Comparison of ENCODE assay signal across 1 cellular context in the genomic region with DNA sequence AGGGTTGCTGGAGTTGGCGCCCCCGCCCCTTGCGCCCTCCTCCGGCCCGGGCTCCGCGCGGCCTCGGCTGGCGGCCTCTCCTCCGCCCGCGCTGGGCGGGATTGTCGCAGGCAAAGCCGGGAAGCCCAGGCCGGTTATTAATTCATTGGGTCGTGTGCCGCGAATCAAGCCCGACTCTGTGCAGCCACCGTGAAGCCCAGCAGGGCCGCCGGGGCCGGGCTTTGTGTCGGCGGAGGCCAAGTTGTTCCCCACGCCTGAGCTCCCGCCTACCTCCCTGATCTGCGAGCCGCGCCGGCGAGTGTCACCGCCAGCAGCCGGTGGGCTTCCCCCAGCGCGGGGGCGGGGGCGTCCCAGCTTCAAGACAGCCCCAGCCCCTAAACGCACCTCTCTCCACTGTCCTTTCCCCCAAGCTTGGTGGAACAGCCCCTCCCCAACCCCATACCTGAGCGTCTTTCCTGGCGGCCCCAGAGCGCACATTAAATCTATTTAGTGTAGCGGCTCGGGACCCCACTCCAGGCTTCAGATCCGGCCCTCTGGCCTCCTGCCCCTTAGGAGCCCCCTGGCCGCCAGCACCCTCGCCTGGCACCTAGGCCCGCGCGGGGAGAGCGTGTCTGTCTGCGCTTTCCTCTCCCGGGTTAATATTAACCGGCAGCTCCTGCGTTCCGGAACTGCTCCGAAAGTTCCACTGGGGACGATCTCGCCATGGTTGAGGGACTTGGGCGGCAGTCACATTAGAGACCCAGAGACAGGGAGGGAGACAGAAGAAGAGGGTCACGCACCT.
TF ChIP-seq lines count a peak whose summit lies in the region.

No MANE protein-coding gene starts in this region.

TF ChIP-seq in HepG2, 621 proteins besides CTCF, POLR2A, EP300 and RAD21 (continued from another document and continues in another):
- TF ChIP-seq, protein P1, sequence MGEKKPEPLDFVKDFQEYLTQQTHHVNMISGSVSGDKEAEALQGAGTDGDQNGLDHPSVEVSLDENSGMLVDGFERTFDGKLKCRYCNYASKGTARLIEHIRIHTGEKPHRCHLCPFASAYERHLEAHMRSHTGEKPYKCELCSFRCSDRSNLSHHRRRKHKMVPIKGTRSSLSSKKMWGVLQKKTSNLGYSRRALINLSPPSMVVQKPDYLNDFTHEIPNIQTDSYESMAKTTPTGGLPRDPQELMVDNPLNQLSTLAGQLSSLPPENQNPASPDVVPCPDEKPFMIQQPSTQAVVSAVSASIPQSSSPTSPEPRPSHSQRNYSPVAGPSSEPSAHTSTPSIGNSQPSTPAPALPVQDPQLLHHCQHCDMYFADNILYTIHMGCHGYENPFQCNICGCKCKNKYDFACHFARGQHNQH (CRISPR knock-in tag; IDR thresholded peaks at IDR 0.05): peak; percentile 56; the same call in 1 of the 2 replicates
- no peak for TF ChIP-seq NONO (IDR thresholded peaks at IDR 0.05)
- peak; percentile 63; the same call in 1 of the 2 replicates for TF ChIP-seq NONO (CRISPR knock-in tag; conservative IDR thresholded peaks at IDR 0.05)
- TF ChIP-seq, protein P2, sequence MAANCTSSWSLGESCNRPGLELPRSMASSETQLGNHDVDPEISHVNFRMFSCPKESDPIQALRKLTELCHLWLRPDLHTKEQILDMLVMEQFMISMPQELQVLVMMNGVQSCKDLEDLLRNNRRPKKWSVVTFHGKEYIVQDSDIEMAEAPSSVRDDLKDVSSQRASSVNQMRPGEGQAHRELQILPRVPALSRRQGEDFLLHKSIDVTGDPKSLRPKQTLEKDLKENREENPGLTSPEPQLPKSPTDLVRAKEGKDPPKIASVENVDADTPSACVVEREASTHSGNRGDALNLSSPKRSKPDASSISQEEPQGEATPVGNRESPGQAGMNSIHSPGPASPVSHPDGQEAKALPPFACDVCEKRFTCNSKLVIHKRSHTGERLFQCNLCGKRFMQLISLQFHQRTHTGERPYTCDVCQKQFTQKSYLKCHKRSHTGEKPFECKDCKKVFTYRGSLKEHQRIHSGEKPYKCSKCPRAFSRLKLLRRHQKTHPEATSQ (CRISPR knock-in tag; IDR thresholded peaks at IDR 0.05; ENCODE audit: borderline replicate concordance): no peak
- peak; percentile 69 for TF ChIP-seq MED1 (CRISPR knock-in tag; IDR thresholded peaks at IDR 0.05)
- TF ChIP-seq PHF20 (CRISPR knock-in tag; IDR thresholded peaks at IDR 0.05): peak; percentile 37; the same call in 1 of the 2 replicates
- TF ChIP-seq, protein P3, sequence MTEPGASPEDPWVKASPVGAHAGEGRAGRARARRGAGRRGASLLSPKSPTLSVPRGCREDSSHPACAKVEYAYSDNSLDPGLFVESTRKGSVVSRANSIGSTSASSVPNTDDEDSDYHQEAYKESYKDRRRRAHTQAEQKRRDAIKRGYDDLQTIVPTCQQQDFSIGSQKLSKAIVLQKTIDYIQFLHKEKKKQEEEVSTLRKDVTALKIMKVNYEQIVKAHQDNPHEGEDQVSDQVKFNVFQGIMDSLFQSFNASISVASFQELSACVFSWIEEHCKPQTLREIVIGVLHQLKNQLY (CRISPR knock-in tag; IDR thresholded peaks at IDR 0.05): 0 out of 2 replicates have a peak, but pooled peaks have one; percentile 27
- no peak for TF ChIP-seq TCF12 (IDR thresholded peaks at IDR 0.05)
- TF ChIP-seq TCF12 (CRISPR knock-in tag; IDR thresholded peaks at IDR 0.05): no peak
- TF ChIP-seq NBN (conservative IDR thresholded peaks at IDR 0.05): no peak
- TF ChIP-seq THAP8 (CRISPR knock-in tag; IDR thresholded peaks at IDR 0.05; ENCODE audit: borderline replicate concordance): no peak
- no peak; the same call in 1 of the 2 replicates for TF ChIP-seq FOXK1 (CRISPR knock-in tag; IDR thresholded peaks at IDR 0.05; ENCODE audit: borderline replicate concordance, low read depth)
- no peak for TF ChIP-seq KLF16 (CRISPR knock-in tag; IDR thresholded peaks at IDR 0.05)
- peak; percentile 40; the same call in 1 of the 2 replicates for TF ChIP-seq POGK (CRISPR knock-in tag; conservative IDR thresholded peaks at IDR 0.05)
- TF ChIP-seq ZNF737 (CRISPR knock-in tag; IDR thresholded peaks at IDR 0.05; ENCODE audit: borderline replicate concordance): no peak
- TF ChIP-seq SCMH1 (CRISPR knock-in tag; IDR thresholded peaks at IDR 0.05; ENCODE audit: borderline replicate concordance): no peak
- TF ChIP-seq ZNF878 (CRISPR knock-in tag; IDR thresholded peaks at IDR 0.05): no peak
- TF ChIP-seq, protein P4, sequence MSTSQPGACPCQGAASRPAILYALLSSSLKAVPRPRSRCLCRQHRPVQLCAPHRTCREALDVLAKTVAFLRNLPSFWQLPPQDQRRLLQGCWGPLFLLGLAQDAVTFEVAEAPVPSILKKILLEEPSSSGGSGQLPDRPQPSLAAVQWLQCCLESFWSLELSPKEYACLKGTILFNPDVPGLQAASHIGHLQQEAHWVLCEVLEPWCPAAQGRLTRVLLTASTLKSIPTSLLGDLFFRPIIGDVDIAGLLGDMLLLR (CRISPR knock-in tag; IDR thresholded peaks at IDR 0.05): no peak
- TF ChIP-seq NFE2L2 (IDR thresholded peaks at IDR 0.05; ENCODE audit: low read length): no peak
- TF ChIP-seq, protein P5, sequence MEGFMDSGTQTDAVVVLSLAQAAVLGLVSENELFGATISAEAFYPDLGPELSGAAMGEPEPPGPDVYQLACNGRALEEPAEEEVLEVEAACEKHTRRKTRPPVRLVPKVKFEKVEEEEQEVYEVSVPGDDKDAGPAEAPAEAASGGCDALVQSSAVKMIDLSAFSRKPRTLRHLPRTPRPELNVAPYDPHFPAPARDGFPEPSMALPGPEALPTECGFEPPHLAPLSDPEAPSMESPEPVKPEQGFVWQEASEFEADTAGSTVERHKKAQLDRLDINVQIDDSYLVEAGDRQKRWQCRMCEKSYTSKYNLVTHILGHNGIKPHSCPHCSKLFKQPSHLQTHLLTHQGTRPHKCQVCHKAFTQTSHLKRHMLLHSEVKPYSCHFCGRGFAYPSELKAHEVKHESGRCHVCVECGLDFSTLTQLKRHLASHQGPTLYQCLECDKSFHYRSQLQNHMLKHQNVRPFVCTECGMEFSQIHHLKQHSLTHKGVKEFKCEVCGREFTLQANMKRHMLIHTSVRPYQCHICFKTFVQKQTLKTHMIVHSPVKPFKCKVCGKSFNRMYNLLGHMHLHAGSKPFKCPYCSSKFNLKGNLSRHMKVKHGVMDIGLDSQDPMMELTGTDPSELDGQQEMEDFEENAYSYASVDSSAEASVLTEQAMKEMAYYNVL (CRISPR knock-in tag; IDR thresholded peaks at IDR 0.05; ENCODE audit: borderline replicate concordance): peak; percentile 52; the same call in 1 of the 2 replicates
- TF ChIP-seq NR2F1 (CRISPR knock-in tag; IDR thresholded peaks at IDR 0.05): no peak
- TF ChIP-seq ZNF782 (CRISPR knock-in tag; IDR thresholded peaks at IDR 0.05; ENCODE audit: borderline replicate concordance): 0 out of 2 replicates have a peak, but pooled peaks have one; percentile 58
- TF ChIP-seq, protein P6, sequence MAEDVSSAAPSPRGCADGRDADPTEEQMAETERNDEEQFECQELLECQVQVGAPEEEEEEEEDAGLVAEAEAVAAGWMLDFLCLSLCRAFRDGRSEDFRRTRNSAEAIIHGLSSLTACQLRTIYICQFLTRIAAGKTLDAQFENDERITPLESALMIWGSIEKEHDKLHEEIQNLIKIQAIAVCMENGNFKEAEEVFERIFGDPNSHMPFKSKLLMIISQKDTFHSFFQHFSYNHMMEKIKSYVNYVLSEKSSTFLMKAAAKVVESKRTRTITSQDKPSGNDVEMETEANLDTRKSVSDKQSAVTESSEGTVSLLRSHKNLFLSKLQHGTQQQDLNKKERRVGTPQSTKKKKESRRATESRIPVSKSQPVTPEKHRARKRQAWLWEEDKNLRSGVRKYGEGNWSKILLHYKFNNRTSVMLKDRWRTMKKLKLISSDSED (CRISPR knock-in tag; IDR thresholded peaks at IDR 0.05): no peak
- TF ChIP-seq ZNF709 (CRISPR knock-in tag; IDR thresholded peaks at IDR 0.05): peak; percentile 73; the same call in 1 of the 2 replicates
- no peak for TF ChIP-seq MBD4 (IDR thresholded peaks at IDR 0.05; ENCODE audit: borderline replicate concordance, low read length)
- TF ChIP-seq IRX3 (CRISPR knock-in tag; IDR thresholded peaks at IDR 0.05; ENCODE audit: borderline replicate concordance, low read depth): peak; percentile 65; the same call in 1 of the 2 replicates
- no peak for TF ChIP-seq SNAPC2 (CRISPR knock-in tag; IDR thresholded peaks at IDR 0.05)
- TF ChIP-seq, protein P7, sequence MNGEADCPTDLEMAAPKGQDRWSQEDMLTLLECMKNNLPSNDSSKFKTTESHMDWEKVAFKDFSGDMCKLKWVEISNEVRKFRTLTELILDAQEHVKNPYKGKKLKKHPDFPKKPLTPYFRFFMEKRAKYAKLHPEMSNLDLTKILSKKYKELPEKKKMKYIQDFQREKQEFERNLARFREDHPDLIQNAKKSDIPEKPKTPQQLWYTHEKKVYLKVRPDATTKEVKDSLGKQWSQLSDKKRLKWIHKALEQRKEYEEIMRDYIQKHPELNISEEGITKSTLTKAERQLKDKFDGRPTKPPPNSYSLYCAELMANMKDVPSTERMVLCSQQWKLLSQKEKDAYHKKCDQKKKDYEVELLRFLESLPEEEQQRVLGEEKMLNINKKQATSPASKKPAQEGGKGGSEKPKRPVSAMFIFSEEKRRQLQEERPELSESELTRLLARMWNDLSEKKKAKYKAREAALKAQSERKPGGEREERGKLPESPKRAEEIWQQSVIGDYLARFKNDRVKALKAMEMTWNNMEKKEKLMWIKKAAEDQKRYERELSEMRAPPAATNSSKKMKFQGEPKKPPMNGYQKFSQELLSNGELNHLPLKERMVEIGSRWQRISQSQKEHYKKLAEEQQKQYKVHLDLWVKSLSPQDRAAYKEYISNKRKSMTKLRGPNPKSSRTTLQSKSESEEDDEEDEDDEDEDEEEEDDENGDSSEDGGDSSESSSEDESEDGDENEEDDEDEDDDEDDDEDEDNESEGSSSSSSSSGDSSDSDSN (CRISPR knock-in tag; IDR thresholded peaks at IDR 0.05): peak; percentile 69
- no peak for TF ChIP-seq NPAS2 (CRISPR knock-in tag; IDR thresholded peaks at IDR 0.05; ENCODE audit: borderline replicate concordance)
- peak; percentile 71; the same call in 1 of the 2 replicates for TF ChIP-seq ARID2 (CRISPR knock-in tag; IDR thresholded peaks at IDR 0.05; ENCODE audit: borderline replicate concordance)
- 0 out of 2 replicates have a peak, but pooled peaks have one; percentile 46 for TF ChIP-seq ZNF292 (CRISPR knock-in tag; IDR thresholded peaks at IDR 0.05; ENCODE audit: borderline replicate concordance, low read depth)
- TF ChIP-seq ZNF335 (CRISPR knock-in tag; IDR thresholded peaks at IDR 0.05): peak; percentile 56; the same call in 1 of the 2 replicates
- peak; percentile 74; the same call in 1 of the 2 replicates for TF ChIP-seq SATB2 (CRISPR knock-in tag; IDR thresholded peaks at IDR 0.05)
- TF ChIP-seq SETDB1 (CRISPR knock-in tag; IDR thresholded peaks at IDR 0.05; ENCODE audit: borderline replicate concordance): no peak
- peak; percentile 89 for TF ChIP-seq ZFX (CRISPR knock-in tag; IDR thresholded peaks at IDR 0.05; ENCODE audit: low read depth)
- no peak for TF ChIP-seq IRF1 (CRISPR knock-in tag; IDR thresholded peaks at IDR 0.05; ENCODE audit: low read depth)
- TF ChIP-seq, protein P8, sequence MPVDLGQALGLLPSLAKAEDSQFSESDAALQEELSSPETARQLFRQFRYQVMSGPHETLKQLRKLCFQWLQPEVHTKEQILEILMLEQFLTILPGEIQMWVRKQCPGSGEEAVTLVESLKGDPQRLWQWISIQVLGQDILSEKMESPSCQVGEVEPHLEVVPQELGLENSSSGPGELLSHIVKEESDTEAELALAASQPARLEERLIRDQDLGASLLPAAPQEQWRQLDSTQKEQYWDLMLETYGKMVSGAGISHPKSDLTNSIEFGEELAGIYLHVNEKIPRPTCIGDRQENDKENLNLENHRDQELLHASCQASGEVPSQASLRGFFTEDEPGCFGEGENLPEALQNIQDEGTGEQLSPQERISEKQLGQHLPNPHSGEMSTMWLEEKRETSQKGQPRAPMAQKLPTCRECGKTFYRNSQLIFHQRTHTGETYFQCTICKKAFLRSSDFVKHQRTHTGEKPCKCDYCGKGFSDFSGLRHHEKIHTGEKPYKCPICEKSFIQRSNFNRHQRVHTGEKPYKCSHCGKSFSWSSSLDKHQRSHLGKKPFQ (CRISPR knock-in tag; IDR thresholded peaks at IDR 0.05; ENCODE audit: insufficient replicate concordance): peak; percentile 67
- TF ChIP-seq NR2F2 (IDR thresholded peaks at IDR 0.05; ENCODE audit: borderline replicate concordance, low read depth): no peak
- TF ChIP-seq BORCS8-MEF2B (CRISPR knock-in tag; IDR thresholded peaks at IDR 0.05): no peak
- no peak for TF ChIP-seq ZNF329 (CRISPR knock-in tag; IDR thresholded peaks at IDR 0.05; ENCODE audit: low read depth)
- peak; percentile 62; the same call in 1 of the 2 replicates for TF ChIP-seq ZNF264 (CRISPR knock-in tag; IDR thresholded peaks at IDR 0.05)
- no peak for TF ChIP-seq NR2F6 (IDR thresholded peaks at IDR 0.05)
- TF ChIP-seq NR2F6 (CRISPR knock-in tag; IDR thresholded peaks at IDR 0.05): peak; percentile 37; the same call in 1 of the 2 replicates
- TF ChIP-seq, protein P9, sequence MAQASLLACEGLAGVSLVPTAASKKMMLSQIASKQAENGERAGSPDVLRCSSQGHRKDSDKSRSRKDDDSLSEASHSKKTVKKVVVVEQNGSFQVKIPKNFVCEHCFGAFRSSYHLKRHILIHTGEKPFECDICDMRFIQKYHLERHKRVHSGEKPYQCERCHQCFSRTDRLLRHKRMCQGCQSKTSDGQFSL (CRISPR knock-in tag; IDR thresholded peaks at IDR 0.05): 0 out of 2 replicates have a peak, but pooled peaks have one; percentile 30
